1 cellular context compared by ENCODE assay signal in the genomic region with DNA sequence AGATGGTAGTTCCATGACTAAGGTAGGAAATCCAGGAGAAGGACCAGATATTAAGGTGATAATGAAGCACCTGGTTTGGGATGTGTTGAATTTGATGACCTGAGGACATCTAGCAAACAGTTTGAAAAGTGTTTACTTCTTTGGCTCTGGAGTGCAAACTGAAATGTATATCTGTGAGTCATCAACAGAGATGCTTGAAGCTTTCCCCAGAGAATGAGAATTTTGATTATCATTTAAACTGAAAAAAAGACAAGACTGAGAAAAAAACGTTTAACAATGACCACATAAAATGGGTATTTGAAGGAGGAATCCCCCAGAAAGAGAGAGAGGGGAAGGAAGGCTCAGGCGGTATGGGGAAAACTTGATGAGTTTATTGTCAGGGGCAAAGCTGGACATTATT.
TF ChIP-seq lines count a peak whose summit lies in the region.

No MANE protein-coding gene starts in this region.

TF ChIP-seq in endothelial cell of umbilical vein, 7 proteins besides CTCF, POLR2A, EP300 and RAD21:
- TF ChIP-seq, protein P1, sequence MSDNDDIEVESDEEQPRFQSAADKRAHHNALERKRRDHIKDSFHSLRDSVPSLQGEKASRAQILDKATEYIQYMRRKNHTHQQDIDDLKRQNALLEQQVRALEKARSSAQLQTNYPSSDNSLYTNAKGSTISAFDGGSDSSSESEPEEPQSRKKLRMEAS (IDR thresholded peaks at IDR 0.05; ENCODE audit: insufficient read depth, insufficient read length): no peak
- TF ChIP-seq FOS (IDR thresholded peaks at IDR 0.05; ENCODE audit: borderline replicate concordance, insufficient read depth, low read length): peak; percentile 15
TF ChIP-seq in endothelial cell of umbilical vein: peak in this region for 1.
